1 cellular context compared by ENCODE assay signal in genomic region chr2:173184031-173185004, GRCh38.
TF ChIP-seq lines count a peak whose summit lies in the region.

No MANE protein-coding gene starts in this region.

TF ChIP-seq in HEK293, 187 proteins besides CTCF, POLR2A, EP300 and RAD21 (continued from another document):
- TF ChIP-seq ZBTB11 (tag by site-specific recombination; conservative IDR thresholded peaks at IDR 0.05; ENCODE audit: low read depth) (no peak), FEZF1 (tag by site-specific recombination; IDR thresholded peaks at IDR 0.05) (no peak), ZIC2 (tag by site-specific recombination; IDR thresholded peaks at IDR 0.05) (peak; percentile 50), ZNF366 (tag by site-specific recombination; conservative IDR thresholded peaks at IDR 0.05) (peak; percentile 45; the same call in 1 of the 2 replicates), ATF2 (tag by site-specific recombination; IDR thresholded peaks at IDR 0.05; ENCODE audit: low read depth) (no peak), ZNF600 (tag by site-specific recombination; IDR thresholded peaks at IDR 0.05) (peak; percentile 93), ZNF621 (tag by site-specific recombination; IDR thresholded peaks at IDR 0.05) (no peak), ZBTB17 (tag by site-specific recombination; IDR thresholded peaks at IDR 0.05) (peak; percentile 57), WT1 (tag by site-specific recombination; IDR thresholded peaks at IDR 0.05) (peak; percentile 54), ZNF394 (tag by site-specific recombination; IDR thresholded peaks at IDR 0.05; ENCODE audit: borderline replicate concordance) (no peak), ZNF510 (tag by site-specific recombination; IDR thresholded peaks at IDR 0.05; ENCODE audit: insufficient replicate concordance) (no peak), ZNF335 (tag by site-specific recombination; conservative IDR thresholded peaks at IDR 0.05) (0 out of 2 replicates have a peak, but pooled peaks have one; percentile 20), GLIS2 (tag by site-specific recombination; IDR thresholded peaks at IDR 0.05) (no peak), ZNF239 (tag by site-specific recombination; IDR thresholded peaks at IDR 0.05) (no peak), IKZF3 (tag by site-specific recombination; IDR thresholded peaks at IDR 0.05) (no peak), ZNF521 (tag by site-specific recombination; IDR thresholded peaks at IDR 0.05) (no peak), ZNF561 (tag by site-specific recombination; IDR thresholded peaks at IDR 0.05; ENCODE audit: borderline replicate concordance) (no peak), ZBTB21 (tag by site-specific recombination; IDR thresholded peaks at IDR 0.05) (no peak), ZNF24 (tag by site-specific recombination; IDR thresholded peaks at IDR 0.05) (peak; percentile 68; the same call in 1 of the 2 replicates), ZNF660 (tag by site-specific recombination; IDR thresholded peaks at IDR 0.05) (peak; percentile 66), ZNF843 (tag by site-specific recombination; IDR thresholded peaks at IDR 0.05) (no peak), KLF1 (tag by site-specific recombination; IDR thresholded peaks at IDR 0.05) (no peak), ZNF624 (tag by site-specific recombination; IDR thresholded peaks at IDR 0.05) (no peak), ZNF777 (tag by site-specific recombination; IDR thresholded peaks at IDR 0.05; ENCODE audit: borderline replicate concordance) (no peak), SP7 (tag by site-specific recombination; IDR thresholded peaks at IDR 0.05) (peak; percentile 50; the same call in 1 of the 2 replicates), OSR2 (tag by site-specific recombination; IDR thresholded peaks at IDR 0.05) (peak; percentile 55), ZNF426 (tag by site-specific recombination; IDR thresholded peaks at IDR 0.05) (no peak), ZNF341 (tag by site-specific recombination; IDR thresholded peaks at IDR 0.05; ENCODE audit: low read depth) (no peak), ZSCAN23 (tag by site-specific recombination; IDR thresholded peaks at IDR 0.05) (no peak), GLI2 (tag by site-specific recombination; IDR thresholded peaks at IDR 0.05; ENCODE audit: borderline replicate concordance, low read depth) (no peak), KLF16 (tag by site-specific recombination; IDR thresholded peaks at IDR 0.05) (no peak), ZNF560 (tag by site-specific recombination; IDR thresholded peaks at IDR 0.05; ENCODE audit: borderline replicate concordance) (no peak), ZNF223 (tag by site-specific recombination; IDR thresholded peaks at IDR 0.05) (peak; percentile 93), ZEB2 (tag by site-specific recombination; IDR thresholded peaks at IDR 0.05) (peak; percentile 55; the same call in 1 of the 2 replicates), ZNF174 (tag by site-specific recombination; IDR thresholded peaks at IDR 0.05) (no peak), KLF8 (tag by site-specific recombination; IDR thresholded peaks at IDR 0.05) (no peak)
- TF ChIP-seq, protein P1, sequence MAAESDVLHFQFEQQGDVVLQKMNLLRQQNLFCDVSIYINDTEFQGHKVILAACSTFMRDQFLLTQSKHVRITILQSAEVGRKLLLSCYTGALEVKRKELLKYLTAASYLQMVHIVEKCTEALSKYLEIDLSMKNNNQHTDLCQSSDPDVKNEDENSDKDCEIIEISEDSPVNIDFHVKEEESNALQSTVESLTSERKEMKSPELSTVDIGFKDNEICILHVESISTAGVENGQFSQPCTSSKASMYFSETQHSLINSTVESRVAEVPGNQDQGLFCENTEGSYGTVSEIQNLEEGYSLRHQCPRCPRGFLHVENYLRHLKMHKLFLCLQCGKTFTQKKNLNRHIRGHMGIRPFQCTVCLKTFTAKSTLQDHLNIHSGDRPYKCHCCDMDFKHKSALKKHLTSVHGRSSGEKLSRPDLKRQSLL (tag by site-specific recombination; IDR thresholded peaks at IDR 0.05) = no peak
- TF ChIP-seq, protein P2, sequence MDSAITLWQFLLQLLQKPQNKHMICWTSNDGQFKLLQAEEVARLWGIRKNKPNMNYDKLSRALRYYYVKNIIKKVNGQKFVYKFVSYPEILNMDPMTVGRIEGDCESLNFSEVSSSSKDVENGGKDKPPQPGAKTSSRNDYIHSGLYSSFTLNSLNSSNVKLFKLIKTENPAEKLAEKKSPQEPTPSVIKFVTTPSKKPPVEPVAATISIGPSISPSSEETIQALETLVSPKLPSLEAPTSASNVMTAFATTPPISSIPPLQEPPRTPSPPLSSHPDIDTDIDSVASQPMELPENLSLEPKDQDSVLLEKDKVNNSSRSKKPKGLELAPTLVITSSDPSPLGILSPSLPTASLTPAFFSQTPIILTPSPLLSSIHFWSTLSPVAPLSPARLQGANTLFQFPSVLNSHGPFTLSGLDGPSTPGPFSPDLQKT (IDR thresholded peaks at IDR 0.05; ENCODE audit: borderline replicate concordance, low read depth, low read length) = no peak
